8 cellular contexts compared by ENCODE assay signal in genomic region chr17:68759343-68760140, GRCh38.
DNase-seq lines count a peak whose midpoint lies in the region; ATAC-seq, FAIRE-seq and TF ChIP-seq lines count a peak whose summit lies in the region.

No MANE protein-coding gene starts in this region.

- H3K79me2 ChIP-seq in fibroblast of lung (ENCODE audit: control insufficient read depth, insufficient read depth, low read length), result no peaks in the 10 kb centered on the region

- H3K36me3 Mint-ChIP-seq in activated CD8-positive, alpha-beta memory T cell treated with anti-CD3 and anti-CD28 coated beads, Interleukin-2, amount 10 ng/mL, durations not matched to agents 7 days and 5 days, result no peaks in the 10 kb centered on the region

- CTCF ChIA-PET in activated CD8-positive, alpha-beta memory T cell treated with anti-CD3 and anti-CD28 coated beads, Interleukin-2, amount 10 ng/mL, durations not matched to agents 7 days and 5 days (lab: Charles Lee), result interaction anchor here (0.8 kb wide), 1 partner anchor 225 kb away, joined by 3 read pairs; no protein-coding TSS in a partner anchor

- H2AFZ ChIP-seq in fibroblast of lung (ENCODE audit: low read length), result peak overlapping the region; percentile 77

- H3K9me3 ChIP-seq in fibroblast of lung (ENCODE audit: control insufficient read depth, insufficient read depth, low read depth, low read length) (no peaks in the 10 kb centered on the region), muscle layer of duodenum (ENCODE audit: control insufficient read depth in 1 of 2, low read length in 2 of 2) (no peaks in the 10 kb centered on the region), stomach smooth muscle (ENCODE audit: control insufficient read depth in 2 of 2, low read length in 2 of 2) (no peaks in the 10 kb centered on the region)

- peak overlapping the region; percentile 29 for H3K27ac Mint-ChIP-seq in activated CD8-positive, alpha-beta memory T cell treated with anti-CD3 and anti-CD28 coated beads, Interleukin-2, amount 10 ng/mL, durations not matched to agents 7 days and 5 days

- peaks cover 17% of the 10 kb centered on the region for H3K4me1 Mint-ChIP-seq in activated CD8-positive, alpha-beta memory T cell treated with anti-CD3 and anti-CD28 coated beads, Interleukin-2, amount 10 ng/mL, durations not matched to agents 7 days and 5 days

- H3K27ac ChIP-seq in fibroblast of lung (ENCODE audit: insufficient read depth, low read length), result peak overlapping the region; percentile 90
- peak overlapping the region; percentile 79 for H3K27ac ChIP-seq in muscle layer of duodenum (ENCODE audit: low read length)
- peak overlapping the region; percentile 24 for H3K27ac ChIP-seq in stomach smooth muscle (ENCODE audit: low read length)

- H3K9me3 Mint-ChIP-seq in activated CD8-positive, alpha-beta memory T cell treated with anti-CD3 and anti-CD28 coated beads, Interleukin-2, amount 10 ng/mL, durations not matched to agents 7 days and 5 days (ENCODE audit: low read depth), result no peaks in the 10 kb centered on the region

- FAIRE-seq in D721Med (lab: Jason Lieb, UNC), result no peak

- peak; percentile 99 for TF ChIP-seq CTCF in D721Med (IDR thresholded peaks at IDR 0.05; ENCODE audit: insufficient read depth, missing control alignments)
- peak; percentile 98 to 99 for TF ChIP-seq CTCF in fibroblast of lung (conservative IDR thresholded peaks at IDR 0.05 in 1 of 2, IDR thresholded peaks at IDR 0.05 in 1 of 2; ENCODE audit: low read depth in 1 of 2, low read length in 2 of 2)

- peak overlapping the region; percentile 79 for H3K4me2 ChIP-seq in fibroblast of lung (ENCODE audit: extremely low read depth, insufficient read depth, low read length)

- DNase-seq in D721Med (ENCODE audit: insufficient read length, low spot score) (peak; percentile 68), HPDE6-E6E7 (ENCODE audit: extremely low spot score) (peak; percentile 91), NCI-H748 treated with DMSO at 0.1 percent for 48 hours (lab: John Stamatoyannopoulos, UW) (peak; percentile 85), fibroblast of lung (ENCODE audit: low read depth in 2 of 2) (peak; percentile 86 to 95)
- peak; percentile 83 for DNase-seq in activated CD8-positive, alpha-beta memory T cell treated with anti-CD3 and anti-CD28 coated beads, Interleukin-2, amount 10 ng/mL, durations not matched to agents 7 days and 5 days

- H3K4me1 ChIP-seq in fibroblast of lung (ENCODE audit: control insufficient read depth, extremely low read depth, insufficient read depth, low read length) (peaks cover 3% of the 10 kb centered on the region), muscle layer of duodenum (ENCODE audit: control insufficient read depth in 1 of 2, insufficient read depth in 2 of 2, low read length in 2 of 2) (no peaks in the 10 kb centered on the region), stomach smooth muscle (ENCODE audit: control insufficient read depth, insufficient read depth, low read length) (peaks cover 7% of the 10 kb centered on the region)

- peak; percentile 91 for ATAC-seq in GM21367 (IDR thresholded peaks at IDR 0.05; ENCODE audit: unreplicated experiment)
- peak; percentile 93 for ATAC-seq in activated CD8-positive, alpha-beta memory T cell treated with anti-CD3 and anti-CD28 coated beads, Interleukin-2, amount 10 ng/mL, durations not matched to agents 7 days and 5 days

- H3K4me3 ChIP-seq in fibroblast of lung (replicated peaks in 1 of 4; ENCODE audit: control extremely low read depth in 1 of 4, insufficient read depth in 1 of 4, low read depth in 3 of 4, low read length in 4 of 4) (peak overlapping the region; percentile 49 to 72 (median 52)), muscle layer of duodenum (ENCODE audit: low read depth in 1 of 2, low read length in 2 of 2) (peak overlapping the region; percentile 12 to 63), stomach smooth muscle (ENCODE audit: low read length in 2 of 2) (peak overlapping the region; percentile 36 to 66)

- peak overlapping the region; percentile 47 for H3K4me3 Mint-ChIP-seq in activated CD8-positive, alpha-beta memory T cell treated with anti-CD3 and anti-CD28 coated beads, Interleukin-2, amount 10 ng/mL, durations not matched to agents 7 days and 5 days

- H3K27me3 ChIP-seq in fibroblast of lung (ENCODE audit: control insufficient read depth, insufficient read depth, low read length) (no peaks in the 10 kb centered on the region), muscle layer of duodenum (ENCODE audit: low read depth, low read length) (no peaks in the 10 kb centered on the region), stomach smooth muscle (ENCODE audit: control insufficient read depth in 1 of 2, insufficient read depth in 2 of 2, low read length in 2 of 2) (no peaks in the 10 kb centered on the region)

- H4K20me1 ChIP-seq in fibroblast of lung (ENCODE audit: control insufficient read depth, extremely low read depth, insufficient read depth, low read length), result no peaks in the 10 kb centered on the region

- H3K36me3 ChIP-seq in fibroblast of lung (ENCODE audit: control insufficient read depth, insufficient read depth, low read length) (no peaks in the 10 kb centered on the region), muscle layer of duodenum (ENCODE audit: control insufficient read depth in 1 of 2, insufficient read depth in 2 of 2, low read length in 2 of 2) (peaks cover 0 to 3% of the 10 kb centered on the region in 2 donors), stomach smooth muscle (ENCODE audit: control insufficient read depth in 2 of 2, insufficient read depth in 2 of 2, low read length in 2 of 2) (no peaks in the 10 kb centered on the region)

- no peaks in the 10 kb centered on the region for H3K27me3 Mint-ChIP-seq in activated CD8-positive, alpha-beta memory T cell treated with anti-CD3 and anti-CD28 coated beads, Interleukin-2, amount 10 ng/mL, durations not matched to agents 7 days and 5 days

- H3K9ac ChIP-seq in fibroblast of lung (ENCODE audit: insufficient read depth, low read length) (peak overlapping the region; percentile 37), stomach smooth muscle (ENCODE audit: low read length in 2 of 2) (peak overlapping the region in 1 of 2 donors; percentile 13)

Comparison
In these comparisons a context has a peak if more than half of its experiments do, and no peak if none do; other contexts are left out.
1. Peak in every context shown above with its lines: DNase-seq, ATAC-seq, H3K4me3 ChIP-seq and H3K27ac ChIP-seq.
2. H3K27ac ChIP-seq: peak in every context shown above with its lines; median percentile 90 in fibroblast of lung; 79 in muscle layer of duodenum; 24 in stomach smooth muscle.